ENCODE assay signal across 1 cellular context in genomic region chr19:16516923-16517610, GRCh38.
TF ChIP-seq lines count a peak whose summit lies in the region.

No MANE protein-coding gene starts in this region.

TF ChIP-seq in K562, 482 proteins besides CTCF, POLR2A, EP300 and RAD21:
- TF ChIP-seq MXD1 (CRISPR knock-in tag; IDR thresholded peaks at IDR 0.05; ENCODE audit: borderline replicate concordance, poor library complexity, severe bottlenecking) (no peak), POLR2B (IDR thresholded peaks at IDR 0.05; ENCODE audit: low read depth, partially characterized antibody) (peak; percentile 52), SFPQ (IDR thresholded peaks at IDR 0.05; ENCODE audit: low read depth, low read length) (no peak), MYNN (IDR thresholded peaks at IDR 0.05) (peak; percentile 61; the same call in 1 of the 2 replicates), MYNN (CRISPR knock-in tag; IDR thresholded peaks at IDR 0.05) (no peak), POLR2G (IDR thresholded peaks at IDR 0.05; ENCODE audit: low read depth, low read length) (peak; percentile 39; the same call in 1 of the 2 replicates), RBM22 (IDR thresholded peaks at IDR 0.05; ENCODE audit: low read depth, low read length, poor library complexity, severe bottlenecking) (peak; percentile 37)
